In the genomic region with DNA sequence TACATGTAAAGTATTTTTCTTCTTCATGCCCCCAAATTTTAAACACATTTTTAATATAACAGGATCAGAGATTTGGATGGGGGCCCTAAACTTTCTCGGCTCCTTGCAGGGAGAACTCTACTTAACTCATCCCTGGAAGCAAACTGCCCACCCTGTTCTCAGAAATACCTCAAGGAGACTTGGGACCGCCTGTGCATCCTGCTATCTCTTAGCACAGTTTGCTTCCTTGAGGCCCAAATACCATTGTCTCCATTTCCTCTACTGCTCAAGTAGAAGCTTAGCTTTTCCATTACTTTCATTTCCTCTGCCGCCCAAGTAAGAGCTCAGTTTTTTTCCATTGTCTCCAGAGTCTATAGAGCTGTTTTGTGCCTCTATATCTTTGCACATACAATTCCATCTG, we compare ENCODE assay signal across 20 cellular contexts.
DNase-seq lines count a peak whose midpoint lies in the region; ATAC-seq and TF ChIP-seq lines count a peak whose summit lies in the region.
"Had no signal": no experiment of that assay in that cellular context is flagged by ENCODE, and none has a peak within 500 bp of the region (broad histone marks: within the 10 kb centered on the region; RNA-seq: fewer than 3 reads in every experiment).

No MANE protein-coding gene starts in this region.

- no peak for TF ChIP-seq POLR2A in spleen (IDR thresholded peaks at IDR 0.05)

- peaks cover 0 to 17% (median 2%) of the 10 kb centered on the region in 6 donors for H3K4me1 ChIP-seq in spleen
- H3K4me1 ChIP-seq: BE2C, colonic mucosa had no signal

- no peaks in the 10 kb centered on the region for H3K9me3 Mint-ChIP-seq in activated naive CD8-positive, alpha-beta T cell treated with anti-CD3 and anti-CD28 coated beads, Interleukin-2, amount 10 ng/mL, durations not matched to agents 7 days and 5 days
- H3K9me3 Mint-ChIP-seq in activated naive CD8-positive, alpha-beta T cell treated with anti-CD3 and anti-CD28 coated beads, Interleukin-2, amount 50 U/mL, for 24 hours, result no peaks in the 10 kb centered on the region
- H3K9me3 Mint-ChIP-seq in activated T-helper 1 cell treated with anti-CD3 and anti-CD28 coated beads, Interleukin-12 subunit alpha, Interleukin-12 subunit beta, Interleukin-2, Interleukin-4 antibody, amounts not matched to agents 30 ng/mL and 10 ng/mL and 1 ng/mL, durations not matched to agents 14 hours and 24 hours and 36 hours, result no peaks in the 10 kb centered on the region
- H3K9me3 Mint-ChIP-seq: activated B cell treated with CpG ODN at 0.5 μM for 24 hours; activated T-cell treated with anti-CD3 and anti-CD28 coated beads, Interleukin-2, amount 50 U/mL, for 24 hours; stimulated activated naive B cell treated with anti-CD40 and anti-IgM and Interleukin-4, amounts not matched to agents 10 μg/mL and 1 μg/mL and 100 μg/mL, for 72 hours had no signal

- ATAC-seq in activated naive CD8-positive, alpha-beta T cell treated with anti-CD3 and anti-CD28 coated beads, Interleukin-2, amount 10 ng/mL, durations not matched to agents 7 days and 5 days (ENCODE audit: low read depth), result no peak
- no peak for ATAC-seq in activated naive CD8-positive, alpha-beta T cell treated with anti-CD3 and anti-CD28 coated beads, Interleukin-2, amount 50 U/mL, for 24 hours
- ATAC-seq in left lobe of liver (peak; percentile 51), GM21528 (IDR thresholded peaks at IDR 0.05; ENCODE audit: low FRiP score, unreplicated experiment) (no peak)
- ATAC-seq: stimulated activated naive B cell treated with anti-CD40 and anti-IgM and Interleukin-4, amounts not matched to agents 10 μg/mL and 1 μg/mL and 100 μg/mL, for 72 hours had no signal

- DNase-seq in activated naive CD8-positive, alpha-beta T cell treated with anti-CD3 and anti-CD28 coated beads, Interleukin-2, amount 10 ng/mL, durations not matched to agents 7 days and 5 days, result no peak
- no peak for DNase-seq in activated naive CD8-positive, alpha-beta T cell treated with anti-CD3 and anti-CD28 coated beads, Interleukin-2, amount 50 U/mL, for 24 hours
- no peak for DNase-seq in activated T-helper 1 cell treated with anti-CD3 and anti-CD28 coated beads, Interleukin-12 subunit alpha, Interleukin-12 subunit beta, Interleukin-2, Interleukin-4 antibody, amounts not matched to agents 30 ng/mL and 10 ng/mL and 1 ng/mL, durations not matched to agents 14 hours and 24 hours and 36 hours (ENCODE audit: low spot score)
- DNase-seq in left lobe of liver (ENCODE audit: low spot score), result no peak
- no peak for DNase-seq in spleen
- DNase-seq in stimulated activated CD4-positive, alpha-beta T cell treated with anti-CD3 and anti-CD28 coated beads, Interleukin-15, amount 100 ng/mL, for 24 hours, result no peak
- no peak for DNase-seq in activated naive CD4-positive, alpha-beta T cell (lab: John Stamatoyannopoulos, UW)
- DNase-seq: activated B cell treated with CpG ODN at 0.5 μM for 24 hours; activated T-cell treated with anti-CD3 and anti-CD28 coated beads, Interleukin-2, amount 50 U/mL, for 24 hours; BE2C; colonic mucosa; GDM1; Karpas-422; kidney; NCI-H526; stimulated activated CD4-positive, alpha-beta T cell treated with anti-CD3 and anti-CD28 coated beads, Interleukin-4, amount 100 ng/mL, for 24 hours; stimulated activated naive B cell treated with anti-CD40 and anti-IgM and Interleukin-4, amounts not matched to agents 10 μg/mL and 1 μg/mL and 100 μg/mL, for 72 hours; T-helper 2 cell had no signal

- H3K27me3 ChIP-seq in spleen (replicated peaks in 1 of 7), result no peaks in the 10 kb centered on the region
- H3K27me3 ChIP-seq: colonic mucosa had no signal

- TF ChIP-seq CTCF in spleen (IDR thresholded peaks at IDR 0.05 in 8 of 11, conservative IDR thresholded peaks at IDR 0.05 in 3 of 11), result no peak

- POLR2A ChIA-PET in activated naive CD8-positive, alpha-beta T cell treated with anti-CD3 and anti-CD28 coated beads, Interleukin-2, amount 10 ng/mL, durations not matched to agents 7 days and 5 days (lab: Charles Lee), result interaction anchor here (0.8 to 1.2 kb wide), 2 partner anchors 9 to 17 kb away, joined by 3 to 5 read pairs; no protein-coding TSS in a partner anchor

- H3K9me3 ChIP-seq in spleen, result no peaks in the 10 kb centered on the region
- H3K9me3 ChIP-seq: BE2C, colonic mucosa, thoracic aorta had no signal

- 50 to 67% (median 64%) methylated on average over 3 of the region's 3 CpGs for WGBS in spleen, 5 donors

- no peaks in the 10 kb centered on the region for H3K36me3 Mint-ChIP-seq in activated naive CD8-positive, alpha-beta T cell treated with anti-CD3 and anti-CD28 coated beads, Interleukin-2, amount 10 ng/mL, durations not matched to agents 7 days and 5 days
- no peaks in the 10 kb centered on the region for H3K36me3 Mint-ChIP-seq in activated naive CD8-positive, alpha-beta T cell treated with anti-CD3 and anti-CD28 coated beads, Interleukin-2, amount 50 U/mL, for 24 hours (ENCODE audit: low read depth)
- H3K36me3 Mint-ChIP-seq in activated T-helper 1 cell treated with anti-CD3 and anti-CD28 coated beads, Interleukin-12 subunit alpha, Interleukin-12 subunit beta, Interleukin-2, Interleukin-4 antibody, amounts not matched to agents 30 ng/mL and 10 ng/mL and 1 ng/mL, durations not matched to agents 14 hours and 24 hours and 36 hours (ENCODE audit: low read depth), result peaks cover 4% of the 10 kb centered on the region
- H3K36me3 Mint-ChIP-seq: stimulated activated naive B cell treated with anti-CD40 and anti-IgM and Interleukin-4, amounts not matched to agents 10 μg/mL and 1 μg/mL and 100 μg/mL, for 72 hours had no signal

- intact Hi-C loops in activated T-helper 1 cell treated with anti-CD3 and anti-CD28 coated beads, Interleukin-12 subunit alpha, Interleukin-12 subunit beta, Interleukin-2, Interleukin-4 antibody, amounts not matched to agents 30 ng/mL and 10 ng/mL and 1 ng/mL, durations not matched to agents 14 hours and 24 hours and 36 hours (cut with micrococcal nuclease), result loop anchor here (2.0 kb wide), 1 partner anchor 16 kb away; no protein-coding TSS in a partner anchor
- intact Hi-C loops in spleen (cut with DNase I; ENCODE audit: low total_unique reads), result no loop called here

- H3K36me3 ChIP-seq in spleen, result no peaks in the 10 kb centered on the region
- H3K36me3 ChIP-seq: BE2C, colonic mucosa, thoracic aorta had no signal

- H3K4me3 Mint-ChIP-seq in activated naive CD8-positive, alpha-beta T cell treated with anti-CD3 and anti-CD28 coated beads, Interleukin-2, amount 10 ng/mL, durations not matched to agents 7 days and 5 days, result peak overlapping the region; percentile 3
- no peak overlapping the region for H3K4me3 Mint-ChIP-seq in activated naive CD8-positive, alpha-beta T cell treated with anti-CD3 and anti-CD28 coated beads, Interleukin-2, amount 50 U/mL, for 24 hours
- peak overlapping the region; percentile 27 for H3K4me3 Mint-ChIP-seq in activated T-helper 1 cell treated with anti-CD3 and anti-CD28 coated beads, Interleukin-12 subunit alpha, Interleukin-12 subunit beta, Interleukin-2, Interleukin-4 antibody, amounts not matched to agents 30 ng/mL and 10 ng/mL and 1 ng/mL, durations not matched to agents 14 hours and 24 hours and 36 hours
- H3K4me3 Mint-ChIP-seq: activated B cell treated with CpG ODN at 0.5 μM for 24 hours; activated T-cell treated with anti-CD3 and anti-CD28 coated beads, Interleukin-2, amount 50 U/mL, for 24 hours; stimulated activated naive B cell treated with anti-CD40 and anti-IgM and Interleukin-4, amounts not matched to agents 10 μg/mL and 1 μg/mL and 100 μg/mL, for 72 hours had no signal

- H3K27ac ChIP-seq in spleen, result peak overlapping the region in 7 of 8 donors; percentile 1 to 59 (median 32)
- H3K27ac ChIP-seq: colonic mucosa, thoracic aorta had no signal

- H3K4me3 ChIP-seq in spleen, result no peak overlapping the region
- H3K4me3 ChIP-seq: colonic mucosa, thoracic aorta had no signal

- no peak overlapping the region for H3K27ac Mint-ChIP-seq in activated naive CD8-positive, alpha-beta T cell treated with anti-CD3 and anti-CD28 coated beads, Interleukin-2, amount 10 ng/mL, durations not matched to agents 7 days and 5 days
- H3K27ac Mint-ChIP-seq in activated naive CD8-positive, alpha-beta T cell treated with anti-CD3 and anti-CD28 coated beads, Interleukin-2, amount 50 U/mL, for 24 hours, result no peak overlapping the region
- H3K27ac Mint-ChIP-seq in activated T-helper 1 cell treated with anti-CD3 and anti-CD28 coated beads, Interleukin-12 subunit alpha, Interleukin-12 subunit beta, Interleukin-2, Interleukin-4 antibody, amounts not matched to agents 30 ng/mL and 10 ng/mL and 1 ng/mL, durations not matched to agents 14 hours and 24 hours and 36 hours, result no peak overlapping the region
- H3K27ac Mint-ChIP-seq: activated B cell treated with CpG ODN at 0.5 μM for 24 hours; activated T-cell treated with anti-CD3 and anti-CD28 coated beads, Interleukin-2, amount 50 U/mL, for 24 hours; stimulated activated naive B cell treated with anti-CD40 and anti-IgM and Interleukin-4, amounts not matched to agents 10 μg/mL and 1 μg/mL and 100 μg/mL, for 72 hours had no signal

- H3K27me3 Mint-ChIP-seq in activated naive CD8-positive, alpha-beta T cell treated with anti-CD3 and anti-CD28 coated beads, Interleukin-2, amount 10 ng/mL, durations not matched to agents 7 days and 5 days, result peaks cover 8% of the 10 kb centered on the region
- H3K27me3 Mint-ChIP-seq in activated naive CD8-positive, alpha-beta T cell treated with anti-CD3 and anti-CD28 coated beads, Interleukin-2, amount 50 U/mL, for 24 hours, result no peaks in the 10 kb centered on the region
- H3K27me3 Mint-ChIP-seq in activated T-helper 1 cell treated with anti-CD3 and anti-CD28 coated beads, Interleukin-12 subunit alpha, Interleukin-12 subunit beta, Interleukin-2, Interleukin-4 antibody, amounts not matched to agents 30 ng/mL and 10 ng/mL and 1 ng/mL, durations not matched to agents 14 hours and 24 hours and 36 hours (ENCODE audit: insufficient read depth), result peaks cover 13% of the 10 kb centered on the region
- H3K27me3 Mint-ChIP-seq: activated T-cell treated with anti-CD3 and anti-CD28 coated beads, Interleukin-2, amount 50 U/mL, for 24 hours; stimulated activated naive B cell treated with anti-CD40 and anti-IgM and Interleukin-4, amounts not matched to agents 10 μg/mL and 1 μg/mL and 100 μg/mL, for 72 hours had no signal

- H3K4me1 Mint-ChIP-seq in activated naive CD8-positive, alpha-beta T cell treated with anti-CD3 and anti-CD28 coated beads, Interleukin-2, amount 10 ng/mL, durations not matched to agents 7 days and 5 days, result peaks cover 10% of the 10 kb centered on the region
- H3K4me1 Mint-ChIP-seq in activated naive CD8-positive, alpha-beta T cell treated with anti-CD3 and anti-CD28 coated beads, Interleukin-2, amount 50 U/mL, for 24 hours, result no peaks in the 10 kb centered on the region
- peaks cover 37% of the 10 kb centered on the region for H3K4me1 Mint-ChIP-seq in activated T-helper 1 cell treated with anti-CD3 and anti-CD28 coated beads, Interleukin-12 subunit alpha, Interleukin-12 subunit beta, Interleukin-2, Interleukin-4 antibody, amounts not matched to agents 30 ng/mL and 10 ng/mL and 1 ng/mL, durations not matched to agents 14 hours and 24 hours and 36 hours (ENCODE audit: low read depth)
- H3K4me1 Mint-ChIP-seq: activated B cell treated with CpG ODN at 0.5 μM for 24 hours had no signal
